Comparison of ENCODE assay signal across 31 cellular contexts in genomic region chr7:14896461-14896860, GRCh38. TPM values are rescaled to one million over a fixed set of nuclear protein-coding genes. Genes with fewer than 3 reads are reported as not detected.
"Had no signal": no experiment of that assay in that cellular context is flagged by ENCODE, and none has a peak within 500 bp of the region (broad histone marks: within the 10 kb centered on the region; RNA-seq: fewer than 3 reads in every experiment).

No MANE protein-coding gene starts in this region.

- H3K9me3 ChIP-seq: left ventricle myocardium inferior, neutrophil, prostate gland, sigmoid colon, spleen, tibial nerve, uterus had no signal

- H3K4me3 ChIP-seq: left ventricle myocardium inferior, lung, neural progenitor cell, prostate gland, sigmoid colon, spleen, tibial nerve, uterus had no signal

- H3K27me3 ChIP-seq: neural progenitor cell, neutrophil, sigmoid colon, spleen, tibial nerve, uterus had no signal

- H3K27ac ChIP-seq: left ventricle myocardium inferior, neural progenitor cell, neutrophil, prostate gland, sigmoid colon, spleen, tibial nerve, uterus had no signal

- H3K4me1 ChIP-seq: prostate gland, spleen, tibial nerve, uterus had no signal

- DNase-seq: hypothalamus; immature natural killer cell; left ventricle myocardium inferior; mesendoderm; naive B cell; natural killer cell; nephron progenitor cell; occipital lobe; posterior cingulate gyrus; retina; right cardiac atrium; sigmoid colon; small intestine; spleen; stimulated activated CD4-positive, alpha-beta T cell treated with anti-CD3 and anti-CD28 coated beads, Interleukin-1b, Interleukin-23, amount 100 ng/mL, for 48 hours; stimulated activated CD4-positive, alpha-beta T cell treated with anti-CD3 and anti-CD28 coated beads, Interleukin-2, amount 100 ng/mL, for 48 hours; stimulated activated CD4-positive, alpha-beta T cell treated with anti-CD3 and anti-CD28 coated beads, Interleukin-4, amount 100 ng/mL, for 4 hours; stimulated activated CD8-positive, alpha-beta memory T cell treated with anti-CD3 and anti-CD28 coated beads, Interleukin-4, amount 100 ng/mL, for 48 hours; stimulated activated naive CD4-positive, alpha-beta T cell treated with Interleukin-2 at 50 U/mL for 16 hours; stimulated activated naive CD8-positive, alpha-beta T cell treated with anti-CD3 and anti-CD28 coated beads, Interleukin-15, amount 100 ng/mL, for 72 hours; substantia nigra; uterus had no signal

- FAIRE-seq: islet of Langerhans, small intestine had no signal

- H3K9ac ChIP-seq: neural progenitor cell had no signal

- ATAC-seq: natural killer cell; right cardiac atrium; stimulated activated memory B cell treated with anti-CD40 and anti-IgM and Interleukin-4, amounts not matched to agents 10 μg/mL and 1 μg/mL and 100 μg/mL, for 72 hours; stimulated activated naive CD8-positive, alpha-beta T cell treated with anti-CD3 and anti-CD28 coated beads, Interleukin-15, amount 100 ng/mL, for 72 hours had no signal

- H3K4me2 ChIP-seq: neural progenitor cell had no signal

- H3K36me3 ChIP-seq: left ventricle myocardium inferior, neural progenitor cell, neutrophil, prostate gland, sigmoid colon, spleen, tibial nerve, uterus had no signal

- H2AFZ ChIP-seq: neural progenitor cell had no signal

RNA-seq across cellular contexts. Expression of gene DGKB, which starts 6.1 kb away (rescaled TPM):
- total RNA-seq: kidney epithelial cell, mononuclear cell, natural killer cell had no signal
- polyA plus RNA-seq: immature natural killer cell had no signal
